ENCODE assay signal across 15 cellular contexts in the genomic region with DNA sequence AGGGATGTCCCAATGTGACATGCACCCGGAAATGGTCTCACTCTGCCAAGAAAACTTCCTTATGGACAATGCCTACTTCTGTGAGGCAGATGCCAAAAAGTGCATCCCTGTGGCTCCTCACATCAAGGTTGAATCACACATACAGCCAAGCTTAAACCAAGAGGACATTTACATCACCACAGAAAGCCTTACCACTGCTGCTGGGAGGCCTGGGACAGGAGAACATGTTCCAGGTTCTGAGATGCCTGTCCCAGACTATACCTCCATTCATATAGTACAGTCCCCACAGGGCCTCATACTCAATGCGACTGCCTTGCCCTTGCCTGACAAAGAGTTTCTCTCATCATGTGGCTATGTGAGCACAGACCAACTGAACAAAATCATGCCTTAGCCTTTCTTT. TPM values are rescaled to one million over a fixed set of nuclear protein-coding genes. Genes with fewer than 3 reads are reported as not detected.
DNase-seq lines count a peak whose midpoint lies in the region; ATAC-seq and TF ChIP-seq lines count a peak whose summit lies in the region.
"Had no signal": no experiment of that assay in that cellular context is flagged by ENCODE, and none has a peak within 500 bp of the region (broad histone marks: within the 10 kb centered on the region; RNA-seq: fewer than 3 reads in every experiment).

No MANE protein-coding gene starts in this region.

- no peak for DNase-seq in PC-3
- DNase-seq in kidney glomerular epithelial cell (lab: John Stamatoyannopoulos, UW): peak; percentile 23
- DNase-seq in GM10248 (ENCODE audit: extremely low spot score): no peak
- no peak for DNase-seq in SIG-M5 treated with dmso at 0.1 percent for 504 hours (lab: John Stamatoyannopoulos, UW; ENCODE audit: unreplicated experiment)
- no peak for DNase-seq in SW480 (ENCODE audit: low spot score)
- DNase-seq: activated CD4-positive, CD25-positive, alpha-beta regulatory T cell treated with anti-CD3 and anti-CD28 coated beads, Interleukin-2, amount 50 U/mL, for 72 hours; esophagus squamous epithelium; NCI-H1417; NCI-H69; retina; SHP77 treated with DMSO at 0.1 percent for 48 hours had no signal

- no peaks in the 10 kb centered on the region for H3K27me3 ChIP-seq in PC-3 (ENCODE audit: low read length)
- H3K27me3 ChIP-seq: esophagus squamous epithelium had no signal

- H3K27ac ChIP-seq in PC-3 (ENCODE audit: low read length): no peak overlapping the region
- H3K27ac ChIP-seq: esophagus squamous epithelium had no signal

- intact Hi-C loops in PC-3 (cut with micrococcal nuclease): no loop called here

- no peak overlapping the region for H2AFZ ChIP-seq in PC-3 (ENCODE audit: low read length)

- peaks cover 15% of the 10 kb centered on the region for H3K4me1 ChIP-seq in PC-3 (ENCODE audit: insufficient read depth, low read length)
- H3K4me1 ChIP-seq: esophagus squamous epithelium had no signal

- POLR2A ChIA-PET in PC-3 (lab: Charles Lee; ENCODE audit: unreplicated experiment): no interaction called here
- POLR2A ChIA-PET in GM10248 (lab: Yijun Ruan, JAX): no interaction called here

- H4K20me1 ChIP-seq in PC-3 (ENCODE audit: low read length): no peaks in the 10 kb centered on the region

- H3K9me3 ChIP-seq in PC-3 (ENCODE audit: low read length): no peaks in the 10 kb centered on the region
- H3K9me3 ChIP-seq: esophagus squamous epithelium had no signal

- H3K4me3 ChIP-seq in PC-3 (ENCODE audit: low read length): no peak overlapping the region
- H3K4me3 ChIP-seq: esophagus squamous epithelium had no signal

- BruUV-seq in PC-3 (replicated peaks; lab: Mats Ljungman, UMichigan): no TSS peak

- H3K9me2 ChIP-seq in PC-3 (replicated peaks; ENCODE audit: low read length): no peaks in the 10 kb centered on the region

- CTCF ChIA-PET in PC-3 (lab: Charles Lee) (interaction anchor here (0.6 kb wide), 2 partner anchors 170 to 346 kb away, joined by 3 to 4 read pairs; no protein-coding TSS in a partner anchor), GM10248 (lab: Yijun Ruan, JAX) (interaction anchor here (0.6 to 1.1 kb wide), 2 partner anchors 8 to 10 kb away, joined by 3 to 4 read pairs; no protein-coding TSS in a partner anchor)

- TF ChIP-seq CTCF in PC-3 (conservative IDR thresholded peaks at IDR 0.05; ENCODE audit: low read depth, low read length) (no peak), GM10248 (IDR thresholded peaks at IDR 0.05; ENCODE audit: control extremely low read depth, extremely low read depth, low read depth, missing control alignments) (no peak)

- ATAC-seq in GM18907 (IDR thresholded peaks at IDR 0.05; ENCODE audit: unreplicated experiment) (peak; percentile 15), HG02678 (IDR thresholded peaks at IDR 0.05; ENCODE audit: unreplicated experiment) (peak; percentile 14), PC-3 (0 out of 2 replicates have a peak, but pooled peaks have one; percentile 22)

- H3F3A ChIP-seq in PC-3 (ENCODE audit: low read length, unreplicated experiment): no peaks in the 10 kb centered on the region

- no peak overlapping the region for H3K9ac ChIP-seq in PC-3 (ENCODE audit: low read length)

- no peaks in the 10 kb centered on the region for H3K36me3 ChIP-seq in PC-3 (ENCODE audit: low read depth, low read length)

- no peaks in the 10 kb centered on the region for H3K79me2 ChIP-seq in PC-3 (ENCODE audit: low read length)

- H3K4me2 ChIP-seq in PC-3 (ENCODE audit: low read length): peak overlapping the region; percentile 13; the same call in 1 of the 2 replicates

RNA-seq across cellular contexts. Expression of a gene that starts 37.6 kb away (rescaled TPM):
- total RNA-seq in PC-3 (2014; rRNA removed): not detected in 2 replicates
- total RNA-seq: chondrocyte, HT1080 had no signal
